In genomic region chr5:41925555-41925946, GRCh38 we compare ENCODE assay signal across 8 cellular contexts.
DNase-seq lines count a peak whose midpoint lies in the region; ATAC-seq and TF ChIP-seq lines count a peak whose summit lies in the region.

No MANE protein-coding gene starts in this region.

- no peaks in the 10 kb centered on the region for H3K27me3 ChIP-seq in iPS DF 6.9 (ENCODE audit: control insufficient read depth, insufficient read depth, low read length)

- in situ Hi-C loops in astrocyte of the cerebellum (cut with HindIII; ENCODE audit: low sequenced_read_pairs): no loop called here

- WGBS in iPS DF 6.9 (ENCODE audit: insufficient coverage, insufficient read length): no CpG with 5 or more reads among the region's 18 CpGs

- no peaks in the 10 kb centered on the region for H3K36me3 ChIP-seq in iPS DF 6.9 (ENCODE audit: control insufficient read depth, insufficient read depth, low read length)

- H3K4me1 ChIP-seq in iPS DF 6.9 (ENCODE audit: control insufficient read depth, insufficient read depth, low read length): no peaks in the 10 kb centered on the region

- ATAC-seq in HG02763 (IDR thresholded peaks at IDR 0.05; ENCODE audit: unreplicated experiment): peak; percentile 32

- H3K4me3 ChIP-seq in astrocyte of the cerebellum (ENCODE audit: low read depth, low read length) (peak overlapping the region; percentile 63), iPS DF 6.9 (ENCODE audit: low read length) (peak overlapping the region; percentile 31; the same call in 1 of the 2 replicates), skeletal muscle cell (ENCODE audit: low read depth, low read length) (peak overlapping the region; percentile 76)

- no peaks in the 10 kb centered on the region for H3K9me3 ChIP-seq in iPS DF 6.9 (ENCODE audit: control insufficient read depth, insufficient read depth, low read length)

- DNase-seq in SKM-1 (lab: John Stamatoyannopoulos, UW; ENCODE audit: unreplicated experiment): peak; percentile 2
- DNase-seq in SKM-1 treated with dmso at 0.1 percent for 144 hours (lab: John Stamatoyannopoulos, UW; ENCODE audit: unreplicated experiment): no peak
- peak; percentile 23 for DNase-seq in NCI-H446 treated with DMSO at 0.1 percent for 48 hours (lab: John Stamatoyannopoulos, UW)
- no peak for DNase-seq in astrocyte of the cerebellum (ENCODE audit: low read depth)
- no peak for DNase-seq in iPS DF 6.9 (ENCODE audit: low read depth, low spot score)
- no peak for DNase-seq in skeletal muscle cell (ENCODE audit: low read depth)
- DNase-seq in retina: no peak

- H3K27ac ChIP-seq in iPS DF 6.9 (ENCODE audit: low read length): no peak overlapping the region

- no peak for TF ChIP-seq CTCF in astrocyte of the cerebellum (IDR thresholded peaks at IDR 0.05; ENCODE audit: low read depth, low read length, missing control alignments)

Comparison
In these comparisons a context has a peak if more than half of its experiments do, and no peak if none do; other contexts are left out.
1. DNase-seq: peak in SKM-1 (single experiment) and NCI-H446 treated with DMSO at 0.1 percent for 48 hours (single experiment); none in SKM-1 treated with dmso at 0.1 percent for 144 hours (single experiment), astrocyte of the cerebellum (single experiment), iPS DF 6.9 (single experiment), skeletal muscle cell (single experiment) and retina (single experiment).
2. Peak in every context shown above with its lines, with median percentiles within 50 percentile points of each other: H3K4me3 ChIP-seq.